ENCODE assay signal across 29 cellular contexts in genomic region chr7:149654588-149654987, GRCh38.
"Had no signal": no experiment of that assay in that cellular context is flagged by ENCODE, and none has a peak within 500 bp of the region (broad histone marks: within the 10 kb centered on the region; RNA-seq: fewer than 3 reads in every experiment).

No MANE protein-coding gene starts in this region.

- FAIRE-seq: endometrium, endothelial cell of umbilical vein, frontal cortex had no signal

- H3K4me1 ChIP-seq: colonic mucosa, esophagus muscularis mucosa, esophagus squamous epithelium, foreskin keratinocyte, gastrocnemius medialis, gastroesophageal sphincter, heart left ventricle, heart right ventricle had no signal

- H3K79me2 ChIP-seq: hepatocyte had no signal

- H3K4me2 ChIP-seq: hepatocyte had no signal

- H3K27ac Mint-ChIP-seq: dendritic cell treated with granulocyte-macrophage colony-stimulating factor and Interleukin-4, amounts not matched to agents 40 ng/mL and 50 ng/mL, for 4 days; effector memory CD8-positive, alpha-beta T cell; endodermal cell had no signal

- H3K27me3 ChIP-seq: colonic mucosa, dorsolateral prefrontal cortex, esophagus muscularis mucosa, foreskin keratinocyte, gastrocnemius medialis, gastroesophageal sphincter, heart right ventricle, hepatocyte had no signal

- H2AFZ ChIP-seq: hepatocyte had no signal

- DNase-seq: colonic mucosa; cortex of kidney; dermis blood vessel endothelial cell; dorsolateral prefrontal cortex; effector CD4-positive, alpha-beta T cell; effector CD8-positive, alpha-beta T cell; effector memory CD4-positive, alpha-beta T cell; effector memory CD8-positive, alpha-beta T cell; endodermal cell; erythroblast; esophagus squamous epithelium; foreskin fibroblast; foreskin keratinocyte; foreskin melanocyte; gastrocnemius medialis; glutamatergic neuron; head of caudate nucleus; heart left ventricle; heart right ventricle had no signal

- H3K27ac ChIP-seq: colonic mucosa, coronary artery, dorsolateral prefrontal cortex, epithelial cell of prostate, esophagus muscularis mucosa, esophagus squamous epithelium, foreskin keratinocyte, gastrocnemius medialis, gastroesophageal sphincter, heart left ventricle, heart right ventricle, hepatocyte had no signal

- ATAC-seq: effector memory CD8-positive, alpha-beta T cell; esophagus mucosa; foreskin keratinocyte; gastrocnemius medialis; gastroesophageal sphincter; heart left ventricle; heart right ventricle had no signal

- H3K4me3 Mint-ChIP-seq: dendritic cell treated with granulocyte-macrophage colony-stimulating factor and Interleukin-4, amounts not matched to agents 40 ng/mL and 50 ng/mL, for 4 days; effector memory CD8-positive, alpha-beta T cell; endodermal cell had no signal

- H3K36me3 ChIP-seq: colonic mucosa, esophagus muscularis mucosa, esophagus squamous epithelium, gastrocnemius medialis, gastroesophageal sphincter, heart left ventricle, heart right ventricle had no signal

- H3K4me3 ChIP-seq: colonic mucosa, coronary artery, dorsolateral prefrontal cortex, esophagus muscularis mucosa, esophagus squamous epithelium, gastrocnemius medialis, gastroesophageal sphincter, heart left ventricle, heart right ventricle, hepatocyte had no signal

- H3K9me3 ChIP-seq: colonic mucosa, gastrocnemius medialis had no signal
